ENCODE assay signal across 9 cellular contexts in the genomic region with DNA sequence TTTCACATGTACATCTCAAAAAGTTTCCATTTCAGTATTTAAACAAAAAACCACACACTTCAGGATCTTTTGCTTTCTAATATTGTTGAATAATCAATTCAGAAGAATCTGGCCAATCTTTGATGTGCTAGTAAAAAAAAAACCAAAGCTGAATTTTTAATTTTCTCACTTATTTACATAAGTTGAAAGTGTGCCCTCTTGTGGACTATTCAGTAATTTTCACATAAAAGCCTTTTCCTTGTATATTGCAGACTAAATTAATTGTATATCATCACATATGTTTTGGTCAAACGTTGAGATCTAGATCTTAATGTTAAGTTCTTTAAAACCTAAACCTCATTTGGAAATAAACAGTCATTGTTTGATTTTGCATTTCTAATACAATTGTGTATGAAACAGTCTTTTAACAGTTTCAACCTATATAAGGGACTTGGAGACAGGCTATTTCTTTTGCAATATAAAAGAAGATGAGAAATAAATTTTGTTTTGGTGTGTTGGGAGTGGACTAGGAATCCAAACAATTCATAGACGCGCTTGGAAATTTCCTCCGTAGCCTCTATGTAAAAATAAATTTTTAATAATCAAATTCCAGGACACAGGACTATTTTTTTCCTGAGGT.
DNase-seq lines count a peak whose midpoint lies in the region; ATAC-seq and TF ChIP-seq lines count a peak whose summit lies in the region.
"Had no signal": no experiment of that assay in that cellular context is flagged by ENCODE, and none has a peak within 500 bp of the region (broad histone marks: within the 10 kb centered on the region; RNA-seq: fewer than 3 reads in every experiment).

No MANE protein-coding gene starts in this region.

- TF ChIP-seq CTCF in PC-9 (conservative IDR thresholded peaks at IDR 0.05) = peak; percentile 91
- TF ChIP-seq CTCF in retinal pigment epithelial cell (conservative IDR thresholded peaks at IDR 0.05; ENCODE audit: low read depth, low read length) = peak; percentile 40

- H3K4me1 ChIP-seq in PC-9 (replicated peaks; ENCODE audit: insufficient read depth) = peaks cover 7% of the 10 kb centered on the region

- H3K9me3 ChIP-seq in PC-9 (ENCODE audit: insufficient read depth, low read depth) = no peaks in the 10 kb centered on the region

- BruUV-seq in PC-9 (replicated peaks; lab: Mats Ljungman, UMichigan) = no TSS peak

- H2AFZ ChIP-seq in PC-9 = no peak overlapping the region

- in situ Hi-C loops in Caki2 (cut with HindIII; ENCODE audit: low pct_unique_long_range_greater_than_20kb, low sequenced_read_pairs) = no loop called here

- ATAC-seq in GM18873 (IDR thresholded peaks at IDR 0.05; ENCODE audit: low FRiP score, unreplicated experiment) = no peak

- H3F3A ChIP-seq in PC-9 (ENCODE audit: insufficient read depth, low read depth) = peaks cover 21% of the 10 kb centered on the region

- no peaks in the 10 kb centered on the region for H3K27me3 ChIP-seq in PC-9 (ENCODE audit: insufficient read depth, low read depth)

- H3K4me3 ChIP-seq in PC-9 = no peak overlapping the region
- H3K4me3 ChIP-seq in retinal pigment epithelial cell (ENCODE audit: low read length) = no peak overlapping the region
- H3K4me3 ChIP-seq: skin epidermis had no signal

- H3K27ac ChIP-seq in PC-9 = no peak overlapping the region
- H3K27ac ChIP-seq: skin epidermis had no signal

- no peaks in the 10 kb centered on the region for H3K36me3 ChIP-seq in PC-9 (ENCODE audit: low read depth)

- H3K9me2 ChIP-seq in PC-9 (ENCODE audit: insufficient read depth) = no peaks in the 10 kb centered on the region

- peaks cover 61% of the 10 kb centered on the region for H4K20me1 ChIP-seq in PC-9 (ENCODE audit: insufficient read depth)

- no peak overlapping the region for H3K4me2 ChIP-seq in PC-9

- intact Hi-C loops in PC-9 (cut with micrococcal nuclease; ENCODE audit: unreplicated experiment) = loop anchor here (1.0 kb wide), 3 partner anchors 66 to 205 kb away; no protein-coding TSS in a partner anchor
- intact Hi-C loops in posterior vena cava (cut with DNase I) = loop anchor here in 1 of 2 donors (5.0 kb wide), 1 partner anchor 278 kb away; no protein-coding TSS in a partner anchor

- H3K79me2 ChIP-seq in PC-9 (ENCODE audit: low read depth) = peaks cover 91% of the 10 kb centered on the region

- DNase-seq in Caki2 (ENCODE audit: low read depth) = peak; percentile 24
- peak; percentile 26 for DNase-seq in HT1080 (ENCODE audit: low read depth)
- peak in 1 of 2 experiments; percentile 67 for DNase-seq in PC-9
- peak; percentile 89 for DNase-seq in fibroblast of peridontal ligament (ENCODE audit: extremely low read depth)
- DNase-seq in retinal pigment epithelial cell (ENCODE audit: low read depth) = no peak
- DNase-seq in hepatic stellate cell (ENCODE audit: low spot score) = no peak
- DNase-seq in posterior vena cava (ENCODE audit: low spot score) = no peak

- POLR2A ChIA-PET in PC-9 (lab: Charles Lee; ENCODE audit: unreplicated experiment) = interaction anchor here (0.6 kb wide), 1 partner anchor 70 kb away, joined by 4 read pairs; no protein-coding TSS in a partner anchor

- CTCF ChIA-PET in PC-9 (lab: Charles Lee) = interaction anchor here (1.4 kb wide), 1 partner anchor 215 kb away, joined by 6 read pairs; no protein-coding TSS in a partner anchor

Comparison
In these comparisons a context has a peak if more than half of its experiments do, and no peak if none do; other contexts are left out.
1. DNase-seq: peak in Caki2 (single experiment), HT1080 (single experiment) and fibroblast of peridontal ligament (single experiment); none in retinal pigment epithelial cell (single experiment), hepatic stellate cell (single experiment) and posterior vena cava (single experiment).